Comparison of ENCODE assay signal across 9 cellular contexts in the genomic region with DNA sequence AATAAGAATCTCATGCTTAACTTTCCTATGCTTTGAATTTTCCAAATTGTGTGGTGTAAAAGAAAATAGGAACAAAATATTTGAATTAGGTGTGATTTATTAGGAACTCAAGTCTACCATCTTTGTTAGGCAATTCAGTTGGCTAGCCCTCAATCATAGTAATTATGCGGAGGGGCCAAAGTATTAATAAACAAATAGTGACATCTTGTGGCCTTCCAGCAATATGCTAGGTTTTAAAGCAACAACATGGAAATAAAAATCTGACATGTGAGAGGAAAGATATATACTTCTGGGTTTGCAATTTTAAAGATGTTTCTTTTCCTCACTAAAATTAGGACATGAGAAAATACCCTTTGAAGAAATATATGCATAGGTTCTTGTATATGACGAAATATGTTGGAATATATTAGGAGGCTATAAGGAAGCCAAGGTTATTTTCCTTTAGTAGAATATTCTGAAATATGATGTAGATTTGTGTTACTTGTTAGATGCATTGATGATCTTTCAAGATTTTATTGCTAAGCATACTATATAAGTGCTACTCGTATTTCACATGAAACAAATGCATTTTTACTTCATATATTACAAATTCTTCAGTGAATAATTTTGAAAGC.
DNase-seq lines count a peak whose midpoint lies in the region; FAIRE-seq and TF ChIP-seq lines count a peak whose summit lies in the region.
"Had no signal": no experiment of that assay in that cellular context is flagged by ENCODE, and none has a peak within 500 bp of the region (broad histone marks: within the 10 kb centered on the region; RNA-seq: fewer than 3 reads in every experiment).

No MANE protein-coding gene starts in this region.

- TF ChIP-seq CTCF in fibroblast of mammary gland (conservative IDR thresholded peaks at IDR 0.05; ENCODE audit: control insufficient read depth, insufficient read depth, low read depth, low read length), result peak; percentile 69

- H3K27ac Mint-ChIP-seq in CD8-positive, alpha-beta memory T cell, result no peak overlapping the region
- H3K27ac Mint-ChIP-seq: naive B cell had no signal

- FAIRE-seq in small intestine (lab: Jason Lieb, UNC), result peak; percentile 15

- no peak overlapping the region for H3K4me3 Mint-ChIP-seq in CD8-positive, alpha-beta memory T cell
- H3K4me3 Mint-ChIP-seq: naive B cell had no signal

- H3K36me3 Mint-ChIP-seq in CD8-positive, alpha-beta memory T cell, result no peaks in the 10 kb centered on the region
- H3K36me3 Mint-ChIP-seq: naive B cell had no signal

- H3K4me1 ChIP-seq in small intestine (ENCODE audit: control insufficient read depth in 2 of 2, insufficient read depth in 1 of 2, low read depth in 1 of 2, low read length in 1 of 2), result no peaks in the 10 kb centered on the region
- no peaks in the 10 kb centered on the region for H3K4me1 ChIP-seq in CD8-positive, alpha-beta memory T cell (ENCODE audit: insufficient read depth, low read length)

- no peaks in the 10 kb centered on the region for H3K36me3 ChIP-seq in small intestine (ENCODE audit: control insufficient read depth in 2 of 2, insufficient read depth in 2 of 2, low read length in 2 of 2)
- H3K36me3 ChIP-seq in CD8-positive, alpha-beta memory T cell (ENCODE audit: insufficient read depth, low read length), result no peaks in the 10 kb centered on the region

- H3K27me3 Mint-ChIP-seq in CD8-positive, alpha-beta memory T cell, result peaks cover 0 to 65% of the 10 kb centered on the region in 2 donors

- peaks cover 0 to 5% (median 0%) of the 10 kb centered on the region in 5 donors for H3K9me3 Mint-ChIP-seq in CD8-positive, alpha-beta memory T cell

- H3K4me1 Mint-ChIP-seq in CD8-positive, alpha-beta memory T cell, result no peaks in the 10 kb centered on the region

- no peaks in the 10 kb centered on the region for H3K27me3 ChIP-seq in small intestine (ENCODE audit: control insufficient read depth in 2 of 2, insufficient read depth in 2 of 2, low read length in 2 of 2)
- H3K27me3 ChIP-seq in CD8-positive, alpha-beta memory T cell (ENCODE audit: insufficient read depth, low read length, poor library complexity, severe bottlenecking), result no peaks in the 10 kb centered on the region

- CTCF ChIA-PET in CD8-positive, alpha-beta memory T cell (lab: Charles Lee), result interaction anchor here (1.3 kb wide), 1 partner anchor 9 kb away, joined by 4 read pairs; no protein-coding TSS in a partner anchor

- no peak overlapping the region for H3K27ac ChIP-seq in small intestine (ENCODE audit: low read depth in 1 of 2, low read length in 1 of 2)
- H3K27ac ChIP-seq in CD8-positive, alpha-beta memory T cell (ENCODE audit: low read depth, low read length), result no peak overlapping the region

- H3K9me3 ChIP-seq in small intestine (ENCODE audit: control insufficient read depth, low read depth), result peaks cover 1% of the 10 kb centered on the region
- H3K9me3 ChIP-seq in CD8-positive, alpha-beta memory T cell (ENCODE audit: low read length), result no peaks in the 10 kb centered on the region

- DNase-seq in GM03348 (ENCODE audit: low spot score) (peak; percentile 49), M059J (ENCODE audit: low read depth) (peak; percentile 50), RPMI7951 (ENCODE audit: low read depth) (peak; percentile 39), fibroblast of mammary gland (ENCODE audit: low read depth) (peak; percentile 75), small intestine (peak; percentile 58)
- no peak for DNase-seq in activated naive CD4-positive, alpha-beta T cell (lab: John Stamatoyannopoulos, UW)
- DNase-seq in CD8-positive, alpha-beta memory T cell, result no peak
- no peak for DNase-seq in stimulated activated CD4-positive, alpha-beta T cell treated with anti-CD3 and anti-CD28 coated beads, Interleukin-4, amount 100 ng/mL, for 1 hour
- DNase-seq: naive B cell had no signal

- H3K4me3 ChIP-seq in fibroblast of mammary gland (ENCODE audit: control insufficient read depth, low read depth, low read length), result no peak overlapping the region
- no peak overlapping the region for H3K4me3 ChIP-seq in small intestine (ENCODE audit: low read depth in 1 of 2, low read length in 2 of 2)
- no peak overlapping the region for H3K4me3 ChIP-seq in CD8-positive, alpha-beta memory T cell (ENCODE audit: low read length)

- POLR2A ChIA-PET in CD8-positive, alpha-beta memory T cell (lab: Charles Lee), result no interaction called here

- WGBS in small intestine, 3 donors, result 27 to 43% (median 33%) methylated on average over 3 of the region's 3 CpGs

Comparison
In these comparisons a context has a peak if more than half of its experiments do, and no peak if none do; other contexts are left out.
1. DNase-seq: peak in GM03348 (single experiment), M059J (single experiment), RPMI7951 (single experiment), fibroblast of mammary gland (single experiment) and small intestine (single experiment); none in activated naive CD4-positive, alpha-beta T cell (0 of 4), CD8-positive, alpha-beta memory T cell (0 of 5) and stimulated activated CD4-positive, alpha-beta T cell treated with anti-CD3 and anti-CD28 coated beads, Interleukin-4, amount 100 ng/mL, for 1 hour (single experiment).